ENCODE assay signal across 1 cellular context in the genomic region with DNA sequence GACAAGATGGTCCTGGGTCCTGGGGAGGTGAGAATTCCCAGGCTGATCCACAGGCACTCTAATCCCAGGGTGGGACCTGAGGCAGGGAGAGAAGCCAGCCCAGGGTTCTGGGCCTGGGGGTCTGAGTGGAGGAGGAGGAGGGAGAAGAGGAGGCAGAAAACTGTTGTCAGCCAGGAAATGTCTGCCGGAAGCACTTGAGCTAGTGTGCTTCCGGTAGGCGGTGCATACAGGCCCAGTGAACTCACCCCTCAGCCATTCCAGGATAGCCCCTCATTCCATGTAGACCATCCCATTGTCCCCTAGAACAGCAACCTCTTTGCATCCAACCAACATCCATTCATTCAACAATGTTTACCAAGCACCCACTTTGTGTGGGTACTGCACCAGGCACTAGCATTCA.
TF ChIP-seq lines count a peak whose summit lies in the region.

No MANE protein-coding gene starts in this region.

TF ChIP-seq in GM12878, 131 proteins besides CTCF, POLR2A, EP300 and RAD21:
- no peak for TF ChIP-seq NR2F1 (conservative IDR thresholded peaks at IDR 0.05)
- no peak for TF ChIP-seq ZBED1 (IDR thresholded peaks at IDR 0.05; ENCODE audit: borderline replicate concordance)
- TF ChIP-seq PAX8 (IDR thresholded peaks at IDR 0.05): no peak
- TF ChIP-seq ZZZ3 (IDR thresholded peaks at IDR 0.05; ENCODE audit: control insufficient read depth, insufficient read length, low read depth): no peak
- TF ChIP-seq HDGF (IDR thresholded peaks at IDR 0.05): no peak
- no peak for TF ChIP-seq POU2F2 (IDR thresholded peaks at IDR 0.05; ENCODE audit: borderline replicate concordance, low read depth, low read length)
- TF ChIP-seq STAT3 (IDR thresholded peaks at IDR 0.05; ENCODE audit: low read depth, low read length): no peak
- TF ChIP-seq EZH2 (IDR thresholded peaks at IDR 0.05; ENCODE audit: borderline replicate concordance, control insufficient read depth, low read depth, low read length): no peak
- no peak for TF ChIP-seq MTA2 (IDR thresholded peaks at IDR 0.05; ENCODE audit: low read depth)
- TF ChIP-seq, protein P1, sequence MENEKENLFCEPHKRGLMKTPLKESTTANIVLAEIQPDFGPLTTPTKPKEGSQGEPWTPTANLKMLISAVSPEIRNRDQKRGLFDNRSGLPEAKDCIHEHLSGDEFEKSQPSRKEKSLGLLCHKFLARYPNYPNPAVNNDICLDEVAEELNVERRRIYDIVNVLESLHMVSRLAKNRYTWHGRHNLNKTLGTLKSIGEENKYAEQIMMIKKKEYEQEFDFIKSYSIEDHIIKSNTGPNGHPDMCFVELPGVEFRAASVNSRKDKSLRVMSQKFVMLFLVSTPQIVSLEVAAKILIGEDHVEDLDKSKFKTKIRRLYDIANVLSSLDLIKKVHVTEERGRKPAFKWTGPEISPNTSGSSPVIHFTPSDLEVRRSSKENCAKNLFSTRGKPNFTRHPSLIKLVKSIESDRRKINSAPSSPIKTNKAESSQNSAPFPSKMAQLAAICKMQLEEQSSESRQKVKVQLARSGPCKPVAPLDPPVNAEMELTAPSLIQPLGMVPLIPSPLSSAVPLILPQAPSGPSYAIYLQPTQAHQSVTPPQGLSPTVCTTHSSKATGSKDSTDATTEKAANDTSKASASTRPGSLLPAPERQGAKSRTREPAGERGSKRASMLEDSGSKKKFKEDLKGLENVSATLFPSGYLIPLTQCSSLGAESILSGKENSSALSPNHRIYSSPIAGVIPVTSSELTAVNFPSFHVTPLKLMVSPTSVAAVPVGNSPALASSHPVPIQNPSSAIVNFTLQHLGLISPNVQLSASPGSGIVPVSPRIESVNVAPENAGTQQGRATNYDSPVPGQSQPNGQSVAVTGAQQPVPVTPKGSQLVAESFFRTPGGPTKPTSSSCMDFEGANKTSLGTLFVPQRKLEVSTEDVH (IDR thresholded peaks at IDR 0.05; ENCODE audit: low read depth, partially characterized antibody): no peak
- TF ChIP-seq TCF3 (IDR thresholded peaks at IDR 0.05; ENCODE audit: borderline replicate concordance, insufficient read depth, low read depth, low read length): no peak
- TF ChIP-seq CBFB (IDR thresholded peaks at IDR 0.05; ENCODE audit: low read depth): no peak
- no peak for TF ChIP-seq YY1 (IDR thresholded peaks at IDR 0.05; ENCODE audit: low read depth, low read length)
